Comparison of ENCODE assay signal across 9 cellular contexts in the genomic region with DNA sequence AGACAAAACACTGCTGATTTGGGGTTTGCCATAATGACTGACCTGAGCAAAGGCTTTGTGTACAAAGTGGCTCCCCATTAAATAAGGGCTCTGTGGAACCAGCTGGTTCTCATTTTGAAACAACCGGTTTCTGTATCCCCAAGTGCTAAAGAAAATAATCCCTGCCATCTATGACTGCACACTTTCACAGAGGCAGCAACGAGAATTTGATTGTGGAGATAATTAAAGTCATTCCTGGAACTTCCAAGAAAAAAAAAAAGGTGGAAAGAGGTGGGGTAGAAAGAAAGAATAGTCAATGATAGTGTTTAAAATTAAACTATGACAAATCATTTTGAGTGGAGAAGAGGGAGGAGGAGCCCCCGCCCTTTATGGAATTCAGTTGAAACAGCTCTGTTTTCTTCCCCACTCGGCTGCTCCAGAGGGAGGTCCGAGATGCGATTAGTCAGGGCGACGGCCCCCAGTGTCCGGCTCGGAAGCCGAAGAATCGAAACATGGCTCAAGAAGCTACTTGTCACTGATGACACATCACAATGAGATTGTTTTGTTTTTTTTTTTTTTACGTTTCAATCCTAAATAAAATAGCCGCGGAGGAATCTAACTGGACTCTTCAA. TPM values are rescaled to one million over a fixed set of nuclear protein-coding genes. Genes with fewer than 3 reads are reported as not detected.
A peak's percentile ranks its signal among the peaks of the same experiment; 100 is the strongest.
DNase-seq lines count a peak whose midpoint lies in the region; ATAC-seq and TF ChIP-seq lines count a peak whose summit lies in the region.
"Had no signal": no experiment of that assay in that cellular context is flagged by ENCODE, and none has a peak within 500 bp of the region (broad histone marks: within the 10 kb centered on the region; RNA-seq: fewer than 3 reads in every experiment).

No MANE protein-coding gene starts in this region.

- no peak for TF ChIP-seq CTCF in SK-N-SH (IDR thresholded peaks at IDR 0.05)

- TF ChIP-seq EP300 in SK-N-SH (IDR thresholded peaks at IDR 0.05; ENCODE audit: borderline replicate concordance in 1 of 2, low read depth in 1 of 2, low read length in 1 of 2) = no peak; a peak in 1 of 4 replicates

- H3K36me3 ChIP-seq in BLaER1 treated with 17β-estradiol and CSF1 and Interleukin-3, amounts not matched to agents 10 nM and 100 nM = peaks cover 0 to 93% (median 63%) of the 10 kb centered on the region in 11 experiments; a peak in 15 of 22 replicates
- H3K36me3 ChIP-seq in SK-N-SH (replicated peaks in 1 of 2; ENCODE audit: control insufficient read depth in 1 of 2, insufficient read depth in 2 of 2, low read length in 1 of 2) = no peaks in the 10 kb centered on the region

- H3K4me1 ChIP-seq in BLaER1 treated with 17β-estradiol and CSF1 and Interleukin-3, amounts not matched to agents 10 nM and 100 nM = peaks cover 57 to 99% (median 90%) of the 10 kb centered on the region in 10 experiments
- H3K4me1 ChIP-seq in SK-N-SH (ENCODE audit: control insufficient read depth in 1 of 2, insufficient read depth in 2 of 2, low read depth in 1 of 2, low read length in 1 of 2) = peaks cover 0 to 13% of the 10 kb centered on the region in 2 experiments; a peak in 2 of 4 replicates

- H3K4me3 ChIP-seq in BLaER1 treated with 17β-estradiol and CSF1 and Interleukin-3, amounts not matched to agents 10 nM and 100 nM = no peak overlapping the region
- peak overlapping the region; percentile 37 to 45 for H3K4me3 ChIP-seq in SK-N-SH (ENCODE audit: low read depth in 2 of 2, low read length in 1 of 2)

- CTCF ChIA-PET in SK-N-SH (lab: Yijun Ruan, JAX) = interaction anchor here (0.7 to 3.5 kb wide), 6 partner anchors 11 to 886 kb away, joined by 3 to 11 read pairs (median 4); no protein-coding TSS in a partner anchor

- H3K9me2 ChIP-seq in SK-N-SH = no peaks in the 10 kb centered on the region

- H4K20me1 ChIP-seq in BLaER1 treated with 17β-estradiol and CSF1 and Interleukin-3, amounts not matched to agents 10 nM and 100 nM = peaks cover 0 to 100% (median 75%) of the 10 kb centered on the region in 11 experiments; a peak in 14 of 22 replicates
- H4K20me1 ChIP-seq in SK-N-SH (ENCODE audit: insufficient read depth) = no peaks in the 10 kb centered on the region

- 26% methylated on average over 15 of the region's 15 CpGs for WGBS in SK-N-SH (ENCODE audit: low lambda C conversion rate)

- TF ChIP-seq RAD21 in SK-N-SH (IDR thresholded peaks at IDR 0.05; ENCODE audit: low read length) = 0 out of 2 replicates have a peak, but pooled peaks have one; percentile 10

- no peaks in the 10 kb centered on the region for H3K27me3 ChIP-seq in BLaER1 treated with 17β-estradiol and CSF1 and Interleukin-3, amounts not matched to agents 10 nM and 100 nM
- H3K27me3 ChIP-seq in SK-N-SH (ENCODE audit: insufficient read depth) = no peaks in the 10 kb centered on the region

- H3K9ac ChIP-seq in BLaER1 treated with 17β-estradiol and CSF1 and Interleukin-3, amounts not matched to agents 10 nM and 100 nM = no peak overlapping the region
- H3K9ac ChIP-seq in SK-N-SH = peak overlapping the region; percentile 14; the same call in 1 of the 2 replicates

- peak overlapping the region; percentile 4 to 60 (median 36); a peak in 16 of 22 replicates for H3K4me2 ChIP-seq in BLaER1 treated with 17β-estradiol and CSF1 and Interleukin-3, amounts not matched to agents 10 nM and 100 nM
- H3K4me2 ChIP-seq in SK-N-SH = peak overlapping the region; percentile 62

- intact Hi-C loops in posterior vena cava (cut with DNase I) = no loop called here

- H3K79me2 ChIP-seq in SK-N-SH (ENCODE audit: insufficient read depth) = no peaks in the 10 kb centered on the region

- POLR2A ChIA-PET in SK-N-SH (lab: Yijun Ruan, JAX) = interaction anchor here (1.3 kb wide), 1 partner anchor 41 kb away, joined by 3 read pairs; no protein-coding TSS in a partner anchor

- ATAC-seq in GM18907 (IDR thresholded peaks at IDR 0.05; ENCODE audit: unreplicated experiment) = no peak
- ATAC-seq: naive thymus-derived CD8-positive, alpha-beta T cell had no signal

- H3F3A ChIP-seq in SK-N-SH (replicated peaks; ENCODE audit: insufficient read depth) = peaks cover 4% of the 10 kb centered on the region

- DNase-seq in SK-N-SH (peak; percentile 41), fibroblast of the conjunctiva (ENCODE audit: low read depth) (peak; percentile 81), posterior vena cava (ENCODE audit: low spot score) (peak; percentile 93), medulla oblongata (ENCODE audit: extremely low spot score) (no peak), DMS53 (lab: John Stamatoyannopoulos, UW) (no peak), SHP77 (lab: John Stamatoyannopoulos, UW) (no peak)
- DNase-seq: naive thymus-derived CD8-positive, alpha-beta T cell had no signal

- H3K27ac ChIP-seq in BLaER1 treated with 17β-estradiol and CSF1 and Interleukin-3, amounts not matched to agents 10 nM and 100 nM = peak overlapping the region in 9 of 11 experiments; percentile 4 to 66 (median 36); a peak in 12 of 22 replicates
- H3K27ac ChIP-seq in SK-N-SH (ENCODE audit: low read depth in 2 of 2, low read length in 1 of 2) = peak overlapping the region; percentile 54 to 78

- H3K9me3 ChIP-seq in BLaER1 treated with 17β-estradiol and CSF1 and Interleukin-3, amounts not matched to agents 10 nM and 100 nM (replicated peaks in 1 of 11) = no peaks in the 10 kb centered on the region
- no peaks in the 10 kb centered on the region for H3K9me3 ChIP-seq in SK-N-SH

- peak overlapping the region; percentile 85 for H2AFZ ChIP-seq in SK-N-SH (ENCODE audit: low read depth)

TF ChIP-seq in SK-N-SH, 30 proteins besides CTCF, POLR2A, EP300 and RAD21 (continues in another document):
- TF ChIP-seq JUND (IDR thresholded peaks at IDR 0.05) = no peak
- TF ChIP-seq, protein P1, sequence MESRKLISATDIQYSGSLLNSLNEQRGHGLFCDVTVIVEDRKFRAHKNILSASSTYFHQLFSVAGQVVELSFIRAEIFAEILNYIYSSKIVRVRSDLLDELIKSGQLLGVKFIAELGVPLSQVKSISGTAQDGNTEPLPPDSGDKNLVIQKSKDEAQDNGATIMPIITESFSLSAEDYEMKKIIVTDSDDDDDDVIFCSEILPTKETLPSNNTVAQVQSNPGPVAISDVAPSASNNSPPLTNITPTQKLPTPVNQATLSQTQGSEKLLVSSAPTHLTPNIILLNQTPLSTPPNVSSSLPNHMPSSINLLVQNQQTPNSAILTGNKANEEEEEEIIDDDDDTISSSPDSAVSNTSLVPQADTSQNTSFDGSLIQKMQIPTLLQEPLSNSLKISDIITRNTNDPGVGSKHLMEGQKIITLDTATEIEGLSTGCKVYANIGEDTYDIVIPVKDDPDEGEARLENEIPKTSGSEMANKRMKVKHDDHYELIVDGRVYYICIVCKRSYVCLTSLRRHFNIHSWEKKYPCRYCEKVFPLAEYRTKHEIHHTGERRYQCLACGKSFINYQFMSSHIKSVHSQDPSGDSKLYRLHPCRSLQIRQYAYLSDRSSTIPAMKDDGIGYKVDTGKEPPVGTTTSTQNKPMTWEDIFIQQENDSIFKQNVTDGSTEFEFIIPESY (IDR thresholded peaks at IDR 0.05; ENCODE audit: borderline replicate concordance, low read depth) = no peak
- TF ChIP-seq, protein P2, sequence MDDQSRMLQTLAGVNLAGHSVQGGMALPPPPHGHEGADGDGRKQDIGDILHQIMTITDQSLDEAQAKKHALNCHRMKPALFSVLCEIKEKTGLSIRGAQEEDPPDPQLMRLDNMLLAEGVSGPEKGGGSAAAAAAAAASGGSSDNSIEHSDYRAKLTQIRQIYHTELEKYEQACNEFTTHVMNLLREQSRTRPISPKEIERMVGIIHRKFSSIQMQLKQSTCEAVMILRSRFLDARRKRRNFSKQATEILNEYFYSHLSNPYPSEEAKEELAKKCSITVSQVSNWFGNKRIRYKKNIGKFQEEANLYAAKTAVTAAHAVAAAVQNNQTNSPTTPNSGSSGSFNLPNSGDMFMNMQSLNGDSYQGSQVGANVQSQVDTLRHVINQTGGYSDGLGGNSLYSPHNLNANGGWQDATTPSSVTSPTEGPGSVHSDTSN (IDR thresholded peaks at IDR 0.05) = 0 out of 2 replicates have a peak, but pooled peaks have one; percentile 6
- TF ChIP-seq SIN3A (IDR thresholded peaks at IDR 0.05; ENCODE audit: borderline replicate concordance, low read depth, low read length) = no peak
- 0 out of 2 replicates have a peak, but pooled peaks have one; percentile 17 for TF ChIP-seq TCF12 (IDR thresholded peaks at IDR 0.05)
- no peak for TF ChIP-seq EZH2phosphoT487 (IDR thresholded peaks at IDR 0.05; ENCODE audit: borderline replicate concordance, low read depth)
- TF ChIP-seq MXI1 (IDR thresholded peaks at IDR 0.05; ENCODE audit: low read depth, low read length) = 0 out of 2 replicates have a peak, but pooled peaks have one; percentile 16
- no peak for TF ChIP-seq MEF2A (IDR thresholded peaks at IDR 0.05; ENCODE audit: borderline replicate concordance, low read depth)
- TF ChIP-seq, protein P3, sequence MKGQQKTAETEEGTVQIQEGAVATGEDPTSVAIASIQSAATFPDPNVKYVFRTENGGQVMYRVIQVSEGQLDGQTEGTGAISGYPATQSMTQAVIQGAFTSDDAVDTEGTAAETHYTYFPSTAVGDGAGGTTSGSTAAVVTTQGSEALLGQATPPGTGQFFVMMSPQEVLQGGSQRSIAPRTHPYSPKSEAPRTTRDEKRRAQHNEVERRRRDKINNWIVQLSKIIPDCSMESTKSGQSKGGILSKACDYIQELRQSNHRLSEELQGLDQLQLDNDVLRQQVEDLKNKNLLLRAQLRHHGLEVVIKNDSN (IDR thresholded peaks at IDR 0.05; ENCODE audit: borderline replicate concordance, low read depth) = no peak
- no peak for TF ChIP-seq NFIC (IDR thresholded peaks at IDR 0.05; ENCODE audit: borderline replicate concordance)
- TF ChIP-seq FOXM1 (IDR thresholded peaks at IDR 0.05; ENCODE audit: low read depth) = no peak
- no peak for TF ChIP-seq POLR2AphosphoS5 (IDR thresholded peaks at IDR 0.05; ENCODE audit: low read depth, low read length)
- TF ChIP-seq RFX5 (IDR thresholded peaks at IDR 0.05; ENCODE audit: low read length) = no peak
- TF ChIP-seq, protein P4, sequence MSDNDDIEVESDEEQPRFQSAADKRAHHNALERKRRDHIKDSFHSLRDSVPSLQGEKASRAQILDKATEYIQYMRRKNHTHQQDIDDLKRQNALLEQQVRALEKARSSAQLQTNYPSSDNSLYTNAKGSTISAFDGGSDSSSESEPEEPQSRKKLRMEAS (IDR thresholded peaks at IDR 0.05; ENCODE audit: low read depth) = no peak
- TF ChIP-seq TAF1 (IDR thresholded peaks at IDR 0.05; ENCODE audit: borderline replicate concordance, low read depth, low read length) = no peak
- no peak; the same call in 1 of the 2 replicates for TF ChIP-seq RCOR1 (IDR thresholded peaks at IDR 0.05; ENCODE audit: low read length)
- TF ChIP-seq ELF1 (IDR thresholded peaks at IDR 0.05) = no peak
- peak; percentile 53 for TF ChIP-seq GATA2 (CRISPR knock-in tag; IDR thresholded peaks at IDR 0.05)

RNA-seq across cellular contexts. Expression of a gene that starts 38.4 kb away (rescaled TPM):
- 0.26 and 0.36 TPM in 2 replicates for polyA plus RNA-seq in SK-N-SH (2012; rRNA removed)
- polyA plus RNA-seq in SK-N-SH (2012; cell fraction: cytosol; rRNA removed) = 0.23 and 0.33 TPM in 2 replicates
- polyA plus RNA-seq in SK-N-SH (2012; cell fraction: nucleus; rRNA removed) = 0.42 TPM in 2 replicates
- 10 to 100 TPM; 46.6 to 87.4 TPM for total RNA-seq in posterior vena cava

Comparison
In these comparisons a context has a peak if more than half of its experiments do, and no peak if none do; other contexts are left out.
1. H3K4me3 ChIP-seq: peak in SK-N-SH (2 of 2); none in BLaER1 treated with 17β-estradiol and CSF1 and Interleukin-3, amounts not matched to agents 10 nM and 100 nM (0 of 10).
2. DNase-seq: peak in SK-N-SH (single experiment), fibroblast of the conjunctiva (single experiment) and posterior vena cava (single experiment); none in medulla oblongata (single experiment), DMS53 (single experiment) and SHP77 (0 of 2).